ENCODE assay signal across 2 cellular contexts in the genomic region with DNA sequence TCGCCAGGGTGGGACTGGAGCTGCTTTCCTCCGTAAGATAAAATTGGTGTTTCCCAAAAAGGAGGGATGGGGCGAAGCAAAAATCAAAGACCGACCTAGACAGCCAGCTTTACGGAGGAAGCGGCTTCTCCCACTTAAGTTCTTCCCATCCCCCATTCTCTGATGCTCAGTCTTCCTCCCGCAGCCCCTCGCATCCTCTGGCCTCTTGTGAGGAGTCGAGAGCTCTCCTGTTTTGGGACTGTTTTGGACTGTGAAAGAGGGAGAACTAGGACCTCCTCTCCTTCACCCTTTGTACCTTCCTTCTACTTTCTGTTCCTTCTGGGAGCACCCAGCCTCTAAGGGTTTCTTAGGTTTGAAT.
TF ChIP-seq lines count a peak whose summit lies in the region.

No MANE protein-coding gene starts in this region.

TF ChIP-seq in SK-N-SH, 30 proteins besides CTCF, POLR2A, EP300 and RAD21 (continued from another document):
- TF ChIP-seq PBX3 (IDR thresholded peaks at IDR 0.05) = no peak

TF ChIP-seq in SK-N-SH treated with all-trans-retinoic acid at 6 μM for 48 hours, 23 proteins besides CTCF, POLR2A, EP300 and RAD21 (continued from another document):
- TF ChIP-seq POU6F1 (CRISPR knock-in tag; IDR thresholded peaks at IDR 0.05; ENCODE audit: borderline replicate concordance, low read depth) (no peak), RARB (CRISPR knock-in tag; IDR thresholded peaks at IDR 0.05) (no peak), CREB5 (CRISPR knock-in tag; IDR thresholded peaks at IDR 0.05; ENCODE audit: low read depth) (no peak), ZFP30 (CRISPR knock-in tag; IDR thresholded peaks at IDR 0.05) (no peak), PPARA (CRISPR knock-in tag; IDR thresholded peaks at IDR 0.05; ENCODE audit: borderline replicate concordance) (no peak)
TF ChIP-seq in SK-N-SH treated with all-trans-retinoic acid at 6 μM for 48 hours: peak in this region for 0.
